13 cellular contexts compared by ENCODE assay signal in genomic region chr19:1256646-1257474, GRCh38. TPM values are rescaled to one million over a fixed set of nuclear protein-coding genes. Genes with fewer than 3 reads are reported as not detected.
DNase-seq lines count a peak whose midpoint lies in the region; ATAC-seq and TF ChIP-seq lines count a peak whose summit lies in the region.
"Had no signal": no experiment of that assay in that cellular context is flagged by ENCODE, and none has a peak within 500 bp of the region (broad histone marks: within the 10 kb centered on the region; RNA-seq: fewer than 3 reads in every experiment).

No MANE protein-coding gene starts in this region.

- peak overlapping the region; percentile 95 to 98 for H3K27ac ChIP-seq in tibial artery
- H3K27ac ChIP-seq: SJCRH30 had no signal

- no peak overlapping the region for H3K4me3 ChIP-seq in adipocyte (ENCODE audit: low read length)
- H3K4me3 ChIP-seq in tibial artery: no peak overlapping the region
- H3K4me3 ChIP-seq: SJCRH30 had no signal

- peak overlapping the region; percentile 68 for H3K9ac ChIP-seq in adipocyte (ENCODE audit: low read length)

- TF ChIP-seq CTCF in mesothelial cell of epicardium (IDR thresholded peaks at IDR 0.05; ENCODE audit: unreplicated experiment): no peak
- TF ChIP-seq CTCF in tibial artery (IDR thresholded peaks at IDR 0.05): no peak

- peaks cover 51% of the 10 kb centered on the region for H3K4me1 Mint-ChIP-seq in activated naive CD4-positive, alpha-beta T cell treated with anti-CD3 and anti-CD28 coated beads, Interleukin-2, amount 10 ng/mL, durations not matched to agents 7 days and 5 days
- peaks cover 28% of the 10 kb centered on the region for H3K4me1 Mint-ChIP-seq in mesothelial cell of epicardium

- H3K9me3 ChIP-seq in adipocyte (ENCODE audit: control insufficient read depth, low read length): no peaks in the 10 kb centered on the region
- H3K9me3 ChIP-seq in tibial artery: no peaks in the 10 kb centered on the region
- H3K9me3 ChIP-seq: SJCRH30 had no signal

- peaks cover 48% of the 10 kb centered on the region for H3K36me3 ChIP-seq in adipocyte (ENCODE audit: control insufficient read depth, insufficient read depth, low read length, severe bottlenecking)
- H3K36me3 ChIP-seq in tibial artery: peaks cover 34 to 52% (median 50%) of the 10 kb centered on the region in 3 donors

- H3K4me1 ChIP-seq in adipocyte (ENCODE audit: control insufficient read depth, insufficient read depth, low read length) (peaks cover 63% of the 10 kb centered on the region), tibial artery (peaks cover 12 to 86% (median 78%) of the 10 kb centered on the region in 4 donors)

- no peak for ATAC-seq in HG03025 (IDR thresholded peaks at IDR 0.05; ENCODE audit: low FRiP score, unreplicated experiment)

- peaks cover 37% of the 10 kb centered on the region for H3K36me3 Mint-ChIP-seq in activated naive CD4-positive, alpha-beta T cell treated with anti-CD3 and anti-CD28 coated beads, Interleukin-2, amount 10 ng/mL, durations not matched to agents 7 days and 5 days
- H3K36me3 Mint-ChIP-seq in mesothelial cell of epicardium: peaks cover 10% of the 10 kb centered on the region

- peak overlapping the region; percentile 98 for H3K27ac Mint-ChIP-seq in activated naive CD4-positive, alpha-beta T cell treated with anti-CD3 and anti-CD28 coated beads, Interleukin-2, amount 10 ng/mL, durations not matched to agents 7 days and 5 days
- peak overlapping the region; percentile 64 for H3K27ac Mint-ChIP-seq in mesothelial cell of epicardium

- CTCF ChIA-PET in activated naive CD4-positive, alpha-beta T cell treated with anti-CD3 and anti-CD28 coated beads, Interleukin-2, amount 10 ng/mL, durations not matched to agents 7 days and 5 days (lab: Charles Lee): interaction anchor here (1.2 to 5.0 kb wide), 2 partner anchors 10 to 12 kb away, joined by 4 to 17 read pairs; no protein-coding TSS in a partner anchor

- intact Hi-C loops in tibial artery (cut with DNase I; ENCODE audit: low total_unique reads): no loop called here

- H3K27me3 ChIP-seq in adipocyte (replicated peaks; ENCODE audit: control insufficient read depth, insufficient read depth, low read length) (no peaks in the 10 kb centered on the region), tibial artery (no peaks in the 10 kb centered on the region)
- H3K27me3 ChIP-seq: SJCRH30 had no signal

- peak overlapping the region; percentile 35 for H3K4me3 Mint-ChIP-seq in activated naive CD4-positive, alpha-beta T cell treated with anti-CD3 and anti-CD28 coated beads, Interleukin-2, amount 10 ng/mL, durations not matched to agents 7 days and 5 days
- no peak overlapping the region for H3K4me3 Mint-ChIP-seq in mesothelial cell of epicardium

- H3K9me3 Mint-ChIP-seq in activated naive CD4-positive, alpha-beta T cell treated with anti-CD3 and anti-CD28 coated beads, Interleukin-2, amount 10 ng/mL, durations not matched to agents 7 days and 5 days: no peaks in the 10 kb centered on the region
- no peaks in the 10 kb centered on the region for H3K9me3 Mint-ChIP-seq in mesothelial cell of epicardium
- H3K9me3 Mint-ChIP-seq: H9 had no signal

- DNase-seq in activated naive CD4-positive, alpha-beta T cell treated with anti-CD3 and anti-CD28 coated beads, Interleukin-2, amount 10 ng/mL, durations not matched to agents 7 days and 5 days: no peak
- no peak for DNase-seq in activated naive CD4-positive, alpha-beta T cell (lab: John Stamatoyannopoulos, UW)
- DNase-seq in adipocyte (ENCODE audit: low read depth): peak; percentile 0
- DNase-seq in mesothelial cell of epicardium (ENCODE audit: low spot score in 2 of 2, unreplicated experiment in 2 of 2): no peak
- DNase-seq in tibial artery: no peak
- no peak for DNase-seq in NAMALWA (ENCODE audit: low spot score)
- DNase-seq in OCI-M1 (lab: John Stamatoyannopoulos, UW): no peak
- DNase-seq: activated CD8-positive, alpha-beta memory T cell treated with anti-CD3 and anti-CD28 coated beads, Interleukin-2, amount 50 U/mL, for 4 hours; H9; kidney glomerular epithelial cell; NCI-H187; SJCRH30 had no signal

- no peaks in the 10 kb centered on the region for H3K27me3 Mint-ChIP-seq in activated naive CD4-positive, alpha-beta T cell treated with anti-CD3 and anti-CD28 coated beads, Interleukin-2, amount 10 ng/mL, durations not matched to agents 7 days and 5 days
- no peaks in the 10 kb centered on the region for H3K27me3 Mint-ChIP-seq in mesothelial cell of epicardium (ENCODE audit: low read depth)

RNA-seq across cellular contexts. Expression of gene MIDN, which starts 8.5 kb away (rescaled TPM):
- 168 to 177 TPM (median 172 TPM) in 3 replicates for total RNA-seq in mesothelial cell of epicardium

RNA-seq across cellular contexts. Expression of gene CIRBP, which starts 12.3 kb away (rescaled TPM):
- total RNA-seq in mesothelial cell of epicardium: 659 to 674 TPM (median 670 TPM) in 3 replicates

RNA-seq across cellular contexts. Expression of gene ATP5F1D, which starts 15.3 kb away (rescaled TPM):
- total RNA-seq in mesothelial cell of epicardium: 105 to 115 TPM (median 108 TPM) in 3 replicates

RNA-seq across cellular contexts. Expression of gene FAM174C, which starts 18.5 kb away (rescaled TPM):
- total RNA-seq in mesothelial cell of epicardium: 24.4 to 25.8 TPM (median 25.5 TPM) in 3 replicates

RNA-seq across cellular contexts. Expression of gene CBARP, which starts 19.1 kb away (rescaled TPM):
- 9.0 to 10.4 TPM (median 9.2 TPM) in 3 replicates for total RNA-seq in mesothelial cell of epicardium
